In genomic region chr14:101733211-101733610, GRCh38 we compare ENCODE assay signal across 12 cellular contexts. TPM values are rescaled to one million over a fixed set of nuclear protein-coding genes. Genes with fewer than 3 reads are reported as not detected.
DNase-seq lines count a peak whose midpoint lies in the region; ATAC-seq and TF ChIP-seq lines count a peak whose summit lies in the region.
"Had no signal": no experiment of that assay in that cellular context is flagged by ENCODE, and none has a peak within 500 bp of the region (broad histone marks: within the 10 kb centered on the region; RNA-seq: fewer than 3 reads in every experiment).

No MANE protein-coding gene starts in this region.

- no peaks in the 10 kb centered on the region for H4K20me1 ChIP-seq in PC-9 (ENCODE audit: insufficient read depth)

- peaks cover 50% of the 10 kb centered on the region for H3K4me1 ChIP-seq in PC-9 (replicated peaks; ENCODE audit: insufficient read depth)
- peaks cover 10% of the 10 kb centered on the region for H3K4me1 ChIP-seq in colonic mucosa

- H3K9me3 ChIP-seq in PC-9 (ENCODE audit: insufficient read depth, low read depth) (peaks cover 12% of the 10 kb centered on the region), colonic mucosa (no peaks in the 10 kb centered on the region)
- H3K9me3 ChIP-seq: gastroesophageal sphincter had no signal

- no peaks in the 10 kb centered on the region; the same call in 1 of the 2 replicates for H3K9me2 ChIP-seq in PC-9 (ENCODE audit: insufficient read depth)

- no peak overlapping the region for H3K9ac ChIP-seq in colonic mucosa (ENCODE audit: low read depth in 2 of 2, low read length in 2 of 2)

- in situ Hi-C loops in KBM-7 (cut with MboI; ENCODE audit: low pct_unique_long_range_greater_than_20kb, low sequenced_read_pairs), result no loop called here

- H3K27me3 ChIP-seq in PC-9 (ENCODE audit: insufficient read depth, low read depth) (no peaks in the 10 kb centered on the region), colonic mucosa (no peaks in the 10 kb centered on the region)

- CTCF ChIA-PET in PC-9 (lab: Charles Lee), result no interaction called here

- intact Hi-C loops in PC-9 (cut with micrococcal nuclease; ENCODE audit: unreplicated experiment), result no loop called here
- intact Hi-C loops in colonic mucosa (cut with DNase I), result no loop called here

- no peaks in the 10 kb centered on the region for H3K27me3 Mint-ChIP-seq in activated T-cell treated with anti-CD3 and anti-CD28 coated beads, Interleukin-2, amount 50 U/mL, for 24 hours
- H3K27me3 Mint-ChIP-seq in activated T-cell treated with anti-CD3 and anti-CD28 coated beads, Interleukin-2, amount 50 U/mL, for 4 hours (ENCODE audit: low read depth), result no peaks in the 10 kb centered on the region
- H3K27me3 Mint-ChIP-seq in osteocyte (ENCODE audit: unreplicated experiment), result peaks cover 7% of the 10 kb centered on the region

- H3K4me1 Mint-ChIP-seq in activated T-cell treated with anti-CD3 and anti-CD28 coated beads, Interleukin-2, amount 50 U/mL, for 24 hours (ENCODE audit: low read depth), result peaks cover 62% of the 10 kb centered on the region
- H3K4me1 Mint-ChIP-seq in activated T-cell treated with anti-CD3 and anti-CD28 coated beads, Interleukin-2, amount 50 U/mL, for 4 hours (ENCODE audit: low read depth), result peaks cover 62% of the 10 kb centered on the region
- peaks cover 18% of the 10 kb centered on the region for H3K4me1 Mint-ChIP-seq in osteocyte (ENCODE audit: unreplicated experiment)

- H2AFZ ChIP-seq in PC-9, result no peak overlapping the region

- H3K27ac ChIP-seq in PC-9 (peak overlapping the region; percentile 92), colonic mucosa (peak overlapping the region; percentile 4)
- H3K27ac ChIP-seq: gastroesophageal sphincter had no signal

- H3K79me2 ChIP-seq in PC-9 (ENCODE audit: low read depth), result peaks cover 13% of the 10 kb centered on the region

- peak overlapping the region; percentile 86 for H3K4me2 ChIP-seq in PC-9

- H3K27ac Mint-ChIP-seq in activated T-cell treated with anti-CD3 and anti-CD28 coated beads, Interleukin-2, amount 50 U/mL, for 24 hours, result peak overlapping the region; percentile 68
- H3K27ac Mint-ChIP-seq in osteocyte (ENCODE audit: unreplicated experiment), result no peak overlapping the region

- no peak for DNase-seq in activated T-cell treated with anti-CD3 and anti-CD28 coated beads, Interleukin-2, amount 50 U/mL, for 24 hours
- DNase-seq in activated T-cell treated with anti-CD3 and anti-CD28 coated beads, Interleukin-2, amount 50 U/mL, for 4 hours, result no peak
- peak in 1 of 2 experiments; percentile 75 for DNase-seq in PC-9
- DNase-seq in colonic mucosa, result peak; percentile 22
- DNase-seq in osteocyte (ENCODE audit: extremely low spot score, unreplicated experiment), result peak; percentile 56
- DNase-seq in NCI-H1694 (lab: John Stamatoyannopoulos, UW), result no peak
- DNase-seq in KBM-7, result no peak
- DNase-seq: activated CD8-positive, alpha-beta memory T cell treated with anti-CD3 and anti-CD28 coated beads for 24 hours; nucleus accumbens; stimulated activated naive CD4-positive, alpha-beta T cell had no signal

- POLR2A ChIA-PET in PC-9 (lab: Charles Lee; ENCODE audit: unreplicated experiment), result no interaction called here

- H3K4me3 ChIP-seq in PC-9, result peak overlapping the region; percentile 53; the same call in 1 of the 2 replicates
- no peak overlapping the region for H3K4me3 ChIP-seq in colonic mucosa
- H3K4me3 ChIP-seq: gastroesophageal sphincter had no signal

- no peak overlapping the region for H3K4me3 Mint-ChIP-seq in activated T-cell treated with anti-CD3 and anti-CD28 coated beads, Interleukin-2, amount 50 U/mL, for 24 hours
- no peak overlapping the region for H3K4me3 Mint-ChIP-seq in activated T-cell treated with anti-CD3 and anti-CD28 coated beads, Interleukin-2, amount 50 U/mL, for 4 hours
- no peak overlapping the region for H3K4me3 Mint-ChIP-seq in osteocyte (ENCODE audit: unreplicated experiment)

- H3K36me3 Mint-ChIP-seq in activated T-cell treated with anti-CD3 and anti-CD28 coated beads, Interleukin-2, amount 50 U/mL, for 24 hours (ENCODE audit: low read depth), result peaks cover 2% of the 10 kb centered on the region
- H3K36me3 Mint-ChIP-seq in activated T-cell treated with anti-CD3 and anti-CD28 coated beads, Interleukin-2, amount 50 U/mL, for 4 hours (ENCODE audit: insufficient read depth), result peaks cover 2% of the 10 kb centered on the region
- no peaks in the 10 kb centered on the region for H3K36me3 Mint-ChIP-seq in osteocyte (ENCODE audit: unreplicated experiment)

- ATAC-seq in activated T-cell treated with anti-CD3 and anti-CD28 coated beads, Interleukin-2, amount 50 U/mL, for 4 hours, result no peak
- ATAC-seq in activated CD4-positive, CD25-positive, alpha-beta regulatory T cell treated with anti-CD3 and anti-CD28 coated beads, Interleukin-2, amount 50 U/mL, for 24 hours, result no peak
- ATAC-seq: gastroesophageal sphincter had no signal

- no peaks in the 10 kb centered on the region for H3K36me3 ChIP-seq in PC-9 (ENCODE audit: low read depth)
- H3K36me3 ChIP-seq in colonic mucosa, result no peaks in the 10 kb centered on the region
- H3K36me3 ChIP-seq: gastroesophageal sphincter had no signal

- TF ChIP-seq CTCF in PC-9 (conservative IDR thresholded peaks at IDR 0.05) (no peak), colonic mucosa (IDR thresholded peaks at IDR 0.05) (no peak), osteocyte (IDR thresholded peaks at IDR 0.05) (no peak)

- peaks cover 12% of the 10 kb centered on the region for H3K9me3 Mint-ChIP-seq in activated T-cell treated with anti-CD3 and anti-CD28 coated beads, Interleukin-2, amount 50 U/mL, for 24 hours
- H3K9me3 Mint-ChIP-seq in activated T-cell treated with anti-CD3 and anti-CD28 coated beads, Interleukin-2, amount 50 U/mL, for 4 hours, result peaks cover 4% of the 10 kb centered on the region
- H3K9me3 Mint-ChIP-seq in osteocyte (ENCODE audit: unreplicated experiment), result no peaks in the 10 kb centered on the region

- H3F3A ChIP-seq in PC-9 (ENCODE audit: insufficient read depth, low read depth), result peaks cover 44% of the 10 kb centered on the region

- no TSS peak for BruUV-seq in PC-9 (replicated peaks; lab: Mats Ljungman, UMichigan)

RNA-seq across cellular contexts. Expression of gene PPP2R5C, which starts 28.3 kb away (rescaled TPM):
- total RNA-seq in activated T-cell treated with anti-CD3 and anti-CD28 coated beads, Interleukin-2, amount 50 U/mL, for 4 hours, result 100 to 1,000 TPM; 160 to 180 (median 173) TPM
- total RNA-seq in PC-9 (2021) (301 and 401 TPM in 2 replicates), colonic mucosa (100 to 1,000 TPM; 146 to 153 TPM), osteocyte (115 and 116 TPM in 2 replicates)

Comparison
In these comparisons a context has a peak if more than half of its experiments do, and no peak if none do; other contexts are left out.
1. DNase-seq: peak in colonic mucosa (single experiment) and osteocyte (single experiment); none in activated T-cell treated with anti-CD3 and anti-CD28 coated beads, Interleukin-2, amount 50 U/mL, for 24 hours (single experiment), activated T-cell treated with anti-CD3 and anti-CD28 coated beads, Interleukin-2, amount 50 U/mL, for 4 hours (single experiment), NCI-H1694 (single experiment) and KBM-7 (single experiment).